Comparison of ENCODE assay signal across 9 cellular contexts in the genomic region with DNA sequence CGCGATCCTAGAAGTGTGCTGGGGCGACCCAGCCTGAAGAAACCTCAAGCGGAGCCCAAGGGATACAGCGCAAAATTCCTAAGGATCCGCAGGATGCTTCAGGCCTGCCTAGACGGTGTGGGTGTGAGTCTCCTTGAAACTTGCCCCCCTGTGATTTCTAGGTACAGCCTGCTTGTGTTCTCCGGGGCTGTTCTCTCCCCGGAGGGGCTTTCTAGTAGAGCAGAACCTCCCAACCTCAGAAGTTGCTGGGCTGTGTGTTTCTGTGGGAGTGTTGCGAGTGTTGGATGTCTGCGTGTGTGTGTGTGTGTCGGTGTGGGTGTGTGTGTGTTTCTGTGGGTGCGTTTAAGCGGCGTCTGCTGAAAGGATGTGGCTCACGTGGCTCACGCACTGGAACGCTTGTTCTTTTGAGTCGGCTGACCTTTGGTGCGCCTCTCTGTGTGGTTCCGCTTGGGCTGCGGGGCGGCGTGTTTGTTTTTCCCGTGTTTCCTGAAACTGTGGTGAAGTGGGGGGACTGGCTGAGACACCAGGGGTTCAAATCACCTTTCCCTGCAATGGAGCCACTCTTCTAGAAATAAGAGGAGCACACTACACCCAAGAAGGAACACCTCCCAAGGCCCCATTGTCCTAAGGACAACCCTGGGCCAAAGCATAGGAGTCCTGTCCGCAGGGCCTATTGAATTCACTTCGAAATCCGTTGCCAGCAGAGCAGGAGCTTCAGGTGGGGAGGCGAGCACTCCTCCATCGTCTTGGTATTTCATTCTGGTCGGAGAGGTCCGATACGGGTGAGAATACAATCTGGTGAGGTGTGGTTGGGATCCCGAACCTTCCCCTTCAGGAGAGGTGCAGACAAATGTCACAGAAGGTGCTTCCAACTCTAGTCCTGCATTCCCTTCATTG. TPM values are rescaled to one million over a fixed set of nuclear protein-coding genes. Genes with fewer than 3 reads are reported as not detected.
DNase-seq lines count a peak whose midpoint lies in the region; ATAC-seq, FAIRE-seq and TF ChIP-seq lines count a peak whose summit lies in the region.
"Had no signal": no experiment of that assay in that cellular context is flagged by ENCODE, and none has a peak within 500 bp of the region (broad histone marks: within the 10 kb centered on the region; RNA-seq: fewer than 3 reads in every experiment).

No MANE protein-coding gene starts in this region.

- H3K9me3 ChIP-seq in heart left ventricle (peaks cover 0 to 5% (median 0%) of the 10 kb centered on the region in 12 donors), mesenchymal stem cell (ENCODE audit: control insufficient read depth, low read length) (peaks cover 3% of the 10 kb centered on the region), transverse colon (no peaks in the 10 kb centered on the region), kidney (ENCODE audit: control insufficient read depth in 1 of 2, low read length in 2 of 2) (peaks cover 0 to 4% of the 10 kb centered on the region in 2 donors)
- H3K9me3 ChIP-seq: uterus had no signal

- no peak for TF ChIP-seq CTCF in heart left ventricle (IDR thresholded peaks at IDR 0.05)
- no peak for TF ChIP-seq CTCF in brain microvascular endothelial cell (IDR thresholded peaks at IDR 0.05; ENCODE audit: low read depth, low read length, missing control alignments)
- TF ChIP-seq CTCF in transverse colon (IDR thresholded peaks at IDR 0.05): no peak
- TF ChIP-seq CTCF in kidney (IDR thresholded peaks at IDR 0.05; ENCODE audit: borderline replicate concordance, extremely low read depth, insufficient read depth): no peak

- peak in 1 of 5 donors; percentile 12 for DNase-seq in heart left ventricle
- DNase-seq in left ventricle myocardium superior: no peak
- no peak for DNase-seq in brain microvascular endothelial cell
- DNase-seq in mesenchymal stem cell: no peak
- no peak for DNase-seq in transverse colon
- DNase-seq in kidney tubule cell (ENCODE audit: low spot score): no peak
- no peak for DNase-seq in kidney
- DNase-seq: uterus had no signal

- H2BK120ac ChIP-seq in mesenchymal stem cell (ENCODE audit: low read depth, low read length): no peak overlapping the region

- in situ Hi-C loops in brain microvascular endothelial cell (cut with HindIII; ENCODE audit: low pct_ligation_motif_present, low sequenced_read_pairs) (no loop called here), transverse colon (cut with MboI; ENCODE audit: low pct_ligation_motif_present in 1 of 4, low pct_unique_long_range_greater_than_20kb in 1 of 4, low sequenced_read_pairs in 3 of 4) (loop anchor here in 1 of 4 donors (25.0 kb wide), 1 partner anchor 91 kb away; a partner anchor contains a TSS)

- H3K4me1 ChIP-seq in heart left ventricle (peaks cover 0 to 26% (median 0%) of the 10 kb centered on the region in 12 donors), mesenchymal stem cell (ENCODE audit: control insufficient read depth, insufficient read depth, low read depth, low read length) (no peaks in the 10 kb centered on the region), transverse colon (peaks cover 0 to 6% (median 2%) of the 10 kb centered on the region in 4 donors), kidney (ENCODE audit: control insufficient read depth in 1 of 2, insufficient read depth in 1 of 2, low read depth in 1 of 2, low read length in 2 of 2) (no peaks in the 10 kb centered on the region)
- H3K4me1 ChIP-seq: uterus had no signal

- no peak overlapping the region for H3K18ac ChIP-seq in mesenchymal stem cell (ENCODE audit: low read depth in 1 of 2, low read length in 2 of 2)

- no peak overlapping the region for H3K14ac ChIP-seq in mesenchymal stem cell (ENCODE audit: low read length in 2 of 2)

- H3K4ac ChIP-seq in mesenchymal stem cell (ENCODE audit: low read depth in 1 of 2, low read length in 2 of 2): no peak overlapping the region

- 76 to 80% (median 77%) methylated on average over 34 of the region's 34 CpGs for WGBS in heart left ventricle, 4 donors
- 81% methylated on average over 29 of the region's 34 CpGs for WGBS in mesenchymal stem cell
- WGBS in transverse colon (ENCODE audit: low coverage in 1 of 2), 2 donors: 76 to 100% methylated on average over 2 to 34 of the region's 34 CpGs

- intact Hi-C loops in heart left ventricle (cut with DNase I) (no loop called here), left ventricle myocardium superior (cut with micrococcal nuclease) (no loop called here), transverse colon (cut with DNase I; ENCODE audit: low total_unique reads) (no loop called here), kidney (cut with DNase I) (no loop called here)

- no peak overlapping the region for H4K91ac ChIP-seq in mesenchymal stem cell (ENCODE audit: low read length)

- no peak overlapping the region for H3K23ac ChIP-seq in mesenchymal stem cell (ENCODE audit: low read length in 2 of 2)

- TF ChIP-seq POLR2A in heart left ventricle (IDR thresholded peaks at IDR 0.05) (no peak), transverse colon (IDR thresholded peaks at IDR 0.05) (no peak)

- no peak overlapping the region for H2BK12ac ChIP-seq in mesenchymal stem cell (ENCODE audit: low read length in 2 of 2)

- H4K8ac ChIP-seq in mesenchymal stem cell (ENCODE audit: low read length): no peak overlapping the region

- no peak for FAIRE-seq in kidney (lab: Jason Lieb, UNC)

- no peak overlapping the region for H2BK15ac ChIP-seq in mesenchymal stem cell (ENCODE audit: low read depth, poor library complexity, severe bottlenecking)

- H3K4me3 ChIP-seq in heart left ventricle (peak overlapping the region in 10 of 12 donors; percentile 11 to 47 (median 40)), brain microvascular endothelial cell (ENCODE audit: low read depth, low read length) (peak overlapping the region; percentile 15), mesenchymal stem cell (ENCODE audit: insufficient read depth in 1 of 2, low read depth in 1 of 2, low read length in 2 of 2) (peak overlapping the region in 1 of 2 experiments; percentile 64), transverse colon (peak overlapping the region in 3 of 4 donors; percentile 22 to 37 (median 22)), kidney (ENCODE audit: low read length in 2 of 2) (peak overlapping the region in 1 of 2 donors; percentile 48)
- H3K4me3 ChIP-seq: uterus had no signal

- no peak for TF ChIP-seq EP300 in transverse colon (IDR thresholded peaks at IDR 0.05; ENCODE audit: low read depth)

- H3K27me3 ChIP-seq in heart left ventricle (peaks cover 0 to 11% (median 0%) of the 10 kb centered on the region in 9 donors), brain microvascular endothelial cell (replicated peaks) (no peaks in the 10 kb centered on the region), mesenchymal stem cell (ENCODE audit: control insufficient read depth in 1 of 2, insufficient read depth in 1 of 2, low read length in 2 of 2) (peaks cover 0 to 15% of the 10 kb centered on the region in 2 experiments), transverse colon (peaks cover 9% of the 10 kb centered on the region)

- H3K79me1 ChIP-seq in mesenchymal stem cell (replicated peaks; ENCODE audit: low read length, poor library complexity, severe bottlenecking): no peaks in the 10 kb centered on the region

- no peak overlapping the region for H2AFZ ChIP-seq in mesenchymal stem cell (ENCODE audit: low read depth, low read length)

- H2AK5ac ChIP-seq in mesenchymal stem cell (ENCODE audit: low read length, severe bottlenecking): no peak overlapping the region

- ATAC-seq in heart left ventricle (no peak), left ventricle myocardium superior (no peak), HG02588 (IDR thresholded peaks at IDR 0.05; ENCODE audit: unreplicated experiment) (no peak)

- no peak overlapping the region for H2BK5ac ChIP-seq in mesenchymal stem cell (ENCODE audit: low read depth, low read length, poor library complexity, severe bottlenecking)

- peak overlapping the region; percentile 49 for H3K9ac ChIP-seq in mesenchymal stem cell (ENCODE audit: low read length)
- no peak overlapping the region for H3K9ac ChIP-seq in kidney (ENCODE audit: low read length in 2 of 2)

- no peak overlapping the region for H3K27ac ChIP-seq in heart left ventricle
- H3K27ac ChIP-seq in brain microvascular endothelial cell: no peak overlapping the region
- H3K27ac ChIP-seq in mesenchymal stem cell (ENCODE audit: low read length, poor library complexity, severe bottlenecking): no peak overlapping the region
- no peak overlapping the region for H3K27ac ChIP-seq in transverse colon
- H3K27ac ChIP-seq in kidney (ENCODE audit: low read depth in 2 of 2, low read length in 2 of 2): no peak overlapping the region
- H3K27ac ChIP-seq: uterus had no signal

- no peak overlapping the region for H3K4me2 ChIP-seq in mesenchymal stem cell (ENCODE audit: low read length, poor library complexity, severe bottlenecking)

- H3K36me3 ChIP-seq in heart left ventricle: no peaks in the 10 kb centered on the region
- H3K36me3 ChIP-seq in brain microvascular endothelial cell (replicated peaks): no peaks in the 10 kb centered on the region
- H3K36me3 ChIP-seq in mesenchymal stem cell (ENCODE audit: control insufficient read depth in 1 of 2, insufficient read depth in 2 of 2, low read depth in 1 of 2, low read length in 2 of 2): no peaks in the 10 kb centered on the region
- no peaks in the 10 kb centered on the region for H3K36me3 ChIP-seq in transverse colon
- H3K36me3 ChIP-seq in kidney (ENCODE audit: control insufficient read depth in 1 of 2, insufficient read depth in 2 of 2, low read length in 2 of 2): no peaks in the 10 kb centered on the region
- H3K36me3 ChIP-seq: uterus had no signal

RNA-seq across cellular contexts. Expression of a gene that starts 25.1 kb away (rescaled TPM):
- total RNA-seq in heart left ventricle: 1 to 10 TPM in 7 of 9 donors, under 1 TPM in 2; 0.56 to 4.2 (median 1.4) TPM
- polyA plus RNA-seq in heart left ventricle: 1 to 10 TPM; 1.1 to 1.3 TPM
- 2.4 TPM for total RNA-seq in left ventricle myocardium superior
- 1.4 TPM for polyA plus RNA-seq in mesenchymal stem cell (2013, experiment 1 of 2)
- polyA plus RNA-seq in mesenchymal stem cell (2013, experiment 2 of 2): 1.2 TPM
- 10 to 100 TPM in 1 of 4 donors, 1 to 10 TPM in 3; 4.1 to 14.9 (median 5.7) TPM for total RNA-seq in transverse colon
- total RNA-seq in kidney: 5.4 TPM
- 1.7 TPM for polyA plus RNA-seq in kidney (ENCODE audit: insufficient read depth, low read depth, low replicate concordance)
